Comparison of ENCODE assay signal across 10 cellular contexts in the genomic region with DNA sequence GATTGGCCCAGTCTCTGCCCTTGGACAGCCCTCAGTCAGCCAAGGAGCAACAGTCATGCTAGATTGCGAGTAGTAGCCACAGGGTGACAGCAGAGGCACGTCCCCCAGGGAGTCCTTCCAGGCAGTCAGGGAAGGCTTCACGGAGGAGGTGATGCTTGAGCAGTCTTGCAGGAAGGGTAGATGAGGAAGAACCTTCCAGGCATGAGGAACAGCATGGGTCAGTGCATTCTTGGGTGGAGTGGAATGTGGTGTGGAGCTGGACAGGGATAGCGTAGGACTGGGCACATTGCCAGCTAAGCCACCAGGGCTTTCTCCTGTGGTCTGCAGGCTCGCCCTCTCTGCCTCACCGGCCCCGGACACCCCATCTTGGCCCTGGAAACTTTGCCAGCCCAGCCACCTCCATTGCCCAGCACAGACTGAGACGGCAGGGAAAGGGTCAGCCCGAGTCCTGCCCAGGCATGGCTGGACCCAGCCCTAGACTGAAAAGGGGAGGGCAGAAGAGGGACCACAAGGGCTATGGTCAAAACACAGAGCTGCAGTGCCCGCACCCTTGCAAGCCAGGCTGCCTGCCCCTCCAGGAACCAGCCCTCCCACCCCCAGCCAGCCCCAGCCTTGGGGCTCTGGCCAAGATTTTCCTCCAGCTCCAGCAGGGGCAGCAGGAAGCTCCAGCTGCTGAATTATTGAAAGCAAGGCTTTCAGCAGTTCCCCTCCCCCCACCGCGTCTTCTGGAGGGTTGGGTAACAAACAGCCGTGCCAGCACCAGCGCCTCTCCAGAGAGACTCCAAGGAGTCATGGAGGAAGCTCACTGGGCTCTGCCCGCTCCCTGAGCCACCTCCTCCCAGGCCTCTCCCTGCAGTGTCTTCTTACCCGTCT. TPM values are rescaled to one million over a fixed set of nuclear protein-coding genes. Genes with fewer than 3 reads are reported as not detected.
A peak's percentile ranks its signal among the peaks of the same experiment; 100 is the strongest.
DNase-seq lines count a peak whose midpoint lies in the region; ATAC-seq, FAIRE-seq and TF ChIP-seq lines count a peak whose summit lies in the region.
"Had no signal": no experiment of that assay in that cellular context is flagged by ENCODE, and none has a peak within 500 bp of the region (broad histone marks: within the 10 kb centered on the region; RNA-seq: fewer than 3 reads in every experiment).

No MANE protein-coding gene starts in this region.

- TF ChIP-seq RAD21 in Ishikawa (IDR thresholded peaks at IDR 0.05; ENCODE audit: low read depth) (peak; percentile 65), HepG2 (CRISPR knock-in tag; IDR thresholded peaks at IDR 0.05) (peak; percentile 94)

- FAIRE-seq in HepG2 (lab: Jason Lieb, UNC): no peak

- dilution Hi-C loops in mammary epithelial cell (cut with HindIII; ENCODE audit: low sequenced_read_pairs): loop anchor here (5.0 kb wide), 3 partner anchors 42 to 97 kb away; no protein-coding TSS in a partner anchor

- CTCF ChIA-PET in mammary epithelial cell (lab: Charles Lee; ENCODE audit: low non-redundant PET) (interaction anchor here (0.6 kb wide), 1 partner anchor 15 kb away, joined by 3 read pairs; no protein-coding TSS in a partner anchor), HepG2 (lab: Yijun Ruan, JAX; ENCODE audit: low intra/inter-chr PET ratio, low total read pairs) (interaction anchor here (1.5 to 2.1 kb wide), 2 partner anchors 42 to 94 kb away, joined by 10 to 17 read pairs; no protein-coding TSS in a partner anchor)

- TF ChIP-seq EP300 in Ishikawa (IDR thresholded peaks at IDR 0.05; ENCODE audit: borderline replicate concordance) (no peak), HepG2 (IDR thresholded peaks at IDR 0.05; ENCODE audit: low read depth in 2 of 2, low read length in 2 of 2) (no peak), HepG2 (CRISPR knock-in tag; IDR thresholded peaks at IDR 0.05; ENCODE audit: borderline replicate concordance) (no peak)

- no peaks in the 10 kb centered on the region for H3K36me3 ChIP-seq in BLaER1 treated with 17β-estradiol and CSF1 and Interleukin-3, amounts not matched to agents 10 nM and 100 nM
- H3K36me3 ChIP-seq in mammary epithelial cell (ENCODE audit: insufficient read depth, low read length): no peaks in the 10 kb centered on the region
- no peaks in the 10 kb centered on the region for H3K36me3 ChIP-seq in HepG2 (replicated peaks in 1 of 2; ENCODE audit: control insufficient read depth in 1 of 2, insufficient read depth in 2 of 2, low read length in 2 of 2)
- H3K36me3 ChIP-seq in spleen: no peaks in the 10 kb centered on the region

- H3K4me2 ChIP-seq in BLaER1 treated with 17β-estradiol and CSF1 and Interleukin-3, amounts not matched to agents 10 nM and 100 nM: peak overlapping the region; percentile 21 to 67 (median 39); a peak in 16 of 22 replicates
- no peak overlapping the region for H3K4me2 ChIP-seq in mammary epithelial cell (ENCODE audit: insufficient read depth, low read depth, low read length)
- H3K4me2 ChIP-seq in HepG2 (ENCODE audit: low read depth, low read length): peak overlapping the region; percentile 51

- peaks cover 8 to 50% (median 36%) of the 10 kb centered on the region in 11 experiments; a peak in 16 of 22 replicates for H3K27me3 ChIP-seq in BLaER1 treated with 17β-estradiol and CSF1 and Interleukin-3, amounts not matched to agents 10 nM and 100 nM
- no peaks in the 10 kb centered on the region for H3K27me3 ChIP-seq in mammary epithelial cell (ENCODE audit: insufficient read depth, low read length)
- H3K27me3 ChIP-seq in HepG2 (ENCODE audit: control insufficient read depth in 1 of 2, insufficient read depth in 2 of 2, low read length in 2 of 2): peaks cover 0 to 17% of the 10 kb centered on the region in 2 experiments; a peak in 2 of 5 replicates
- H3K27me3 ChIP-seq in spleen (replicated peaks in 1 of 7): peaks cover 0 to 83% (median 10%) of the 10 kb centered on the region in 7 donors

- peaks cover 0 to 17% (median 0%) of the 10 kb centered on the region in 11 experiments; a peak in 4 of 22 replicates for H4K20me1 ChIP-seq in BLaER1 treated with 17β-estradiol and CSF1 and Interleukin-3, amounts not matched to agents 10 nM and 100 nM
- H4K20me1 ChIP-seq in mammary epithelial cell (ENCODE audit: insufficient read depth, low read length) (no peaks in the 10 kb centered on the region), HepG2 (ENCODE audit: insufficient read depth, low read length) (no peaks in the 10 kb centered on the region)

- TF ChIP-seq POLR2A in HepG2 (IDR thresholded peaks at IDR 0.05; ENCODE audit: insufficient read depth in 1 of 2, low read depth in 2 of 2, low read length in 2 of 2): no peak
- no peak for TF ChIP-seq POLR2A in spleen (IDR thresholded peaks at IDR 0.05)

- H3K79me2 ChIP-seq in mammary epithelial cell (ENCODE audit: insufficient read depth, low read length): no peaks in the 10 kb centered on the region
- H3K79me2 ChIP-seq in HepG2 (ENCODE audit: insufficient read depth, low read length): no peaks in the 10 kb centered on the region

- BruUV-seq in mammary epithelial cell (replicated peaks; lab: Mats Ljungman, UMichigan) (no TSS peak), HepG2 (replicated peaks; lab: Mats Ljungman, UMichigan) (no TSS peak)

- POLR2A ChIA-PET in HepG2 (lab: Yijun Ruan, JAX): interaction anchor here (0.7 kb wide), 1 partner anchor 77 kb away, joined by 3 read pairs; no protein-coding TSS in a partner anchor

- no peak overlapping the region for H3K4me3 ChIP-seq in BLaER1 treated with 17β-estradiol and CSF1 and Interleukin-3, amounts not matched to agents 10 nM and 100 nM
- H3K4me3 ChIP-seq in mammary epithelial cell (replicated peaks in 1 of 3; ENCODE audit: insufficient read depth in 1 of 3, low read depth in 2 of 3, low read length in 3 of 3) (no peak overlapping the region), HepG2 (replicated peaks in 1 of 3; ENCODE audit: insufficient read depth in 1 of 3, low read depth in 2 of 3, low read length in 3 of 3) (peak overlapping the region in 1 of 3 experiments; percentile 24; a peak in 1 of 6 replicates), spleen (no peak overlapping the region)

- no peak overlapping the region for H3K27ac ChIP-seq in BLaER1 treated with 17β-estradiol and CSF1 and Interleukin-3, amounts not matched to agents 10 nM and 100 nM
- no peak overlapping the region for H3K27ac ChIP-seq in mammary epithelial cell (ENCODE audit: insufficient read depth, low read depth, low read length)
- no peak overlapping the region for H3K27ac ChIP-seq in HepG2 (ENCODE audit: extremely low read length, insufficient read depth, low read length)
- H3K27ac ChIP-seq in spleen: no peak overlapping the region

- in situ Hi-C loops in mammary epithelial cell (cut with MboI; ENCODE audit: low sequenced_read_pairs in 2 of 2): no loop called here
- in situ Hi-C loops in HepG2 (cut with HindIII; ENCODE audit: extremely low pct_ligation_motif_present, low pct_unique_long_range_greater_than_20kb): no loop called here

- H2AFZ ChIP-seq in mammary epithelial cell (ENCODE audit: low read depth, low read length) (no peak overlapping the region), HepG2 (ENCODE audit: low read length) (no peak overlapping the region)

- TF ChIP-seq CTCF in mammary epithelial cell (conservative IDR thresholded peaks at IDR 0.05 in 1 of 2, IDR thresholded peaks at IDR 0.05 in 1 of 2; ENCODE audit: extremely low read depth in 1 of 2, insufficient read depth in 1 of 2, low read depth in 1 of 2, low read length in 2 of 2) (peak in 1 of 2 donors; percentile 7), HepG2 (CRISPR knock-in tag; IDR thresholded peaks at IDR 0.05) (peak; percentile 95), spleen (IDR thresholded peaks at IDR 0.05 in 8 of 11, conservative IDR thresholded peaks at IDR 0.05 in 3 of 11) (no peak)

- H3K9me3 ChIP-seq in BLaER1 treated with 17β-estradiol and CSF1 and Interleukin-3, amounts not matched to agents 10 nM and 100 nM (replicated peaks in 1 of 11): no peaks in the 10 kb centered on the region
- no peaks in the 10 kb centered on the region for H3K9me3 ChIP-seq in mammary epithelial cell (replicated peaks; ENCODE audit: insufficient read depth, low read length)
- no peaks in the 10 kb centered on the region for H3K9me3 ChIP-seq in HepG2 (ENCODE audit: low read length)
- H3K9me3 ChIP-seq in spleen: no peaks in the 10 kb centered on the region

- ATAC-seq in HepG2: peak; percentile 89
- ATAC-seq in GM19023 (IDR thresholded peaks at IDR 0.05; ENCODE audit: unreplicated experiment): no peak

- DNase-seq in mammary epithelial cell (peak; percentile 24), HepG2 (ENCODE audit: low spot score) (peak; percentile 49), spleen (no peak), mucosa of gallbladder (ENCODE audit: low spot score) (no peak), DMS53 (lab: John Stamatoyannopoulos, UW) (no peak)
- DNase-seq: SHP77 had no signal

- intact Hi-C loops in mammary epithelial cell (cut with micrococcal nuclease) (loop anchor here (2.0 to 5.0 kb wide), 2 partner anchors 42 to 94 kb away; no protein-coding TSS in a partner anchor), HepG2 (cut with micrococcal nuclease; ENCODE audit: unreplicated experiment) (loop anchor here (1.0 kb wide), 2 partner anchors 42 to 43 kb away; no protein-coding TSS in a partner anchor), spleen (cut with DNase I; ENCODE audit: low total_unique reads) (no loop called here)

- 16% methylated on average over 9 of the region's 16 CpGs for WGBS in mammary epithelial cell (ENCODE audit: low coverage, missing lambda C conversion rate)
- 2% methylated on average over 9 of the region's 16 CpGs for WGBS in HepG2 (ENCODE audit: low lambda C conversion rate)
- WGBS in spleen, 5 donors: 25 to 38% (median 32%) methylated on average over 12 to 16 of the region's 16 CpGs

- H3K9ac ChIP-seq in BLaER1 treated with 17β-estradiol and CSF1 and Interleukin-3, amounts not matched to agents 10 nM and 100 nM: no peak overlapping the region
- H3K9ac ChIP-seq in mammary epithelial cell (ENCODE audit: insufficient read depth, low read length): no peak overlapping the region
- H3K9ac ChIP-seq in HepG2 (ENCODE audit: insufficient read depth, low read depth, low read length): no peak overlapping the region

- H3K4me1 ChIP-seq in BLaER1 treated with 17β-estradiol and CSF1 and Interleukin-3, amounts not matched to agents 10 nM and 100 nM: peaks cover 8 to 13% (median 11%) of the 10 kb centered on the region in 10 experiments; a peak in 19 of 20 replicates
- H3K4me1 ChIP-seq in mammary epithelial cell (ENCODE audit: insufficient read depth, low read length) (peaks cover 6% of the 10 kb centered on the region), HepG2 (ENCODE audit: insufficient read depth, low read length) (peaks cover 10% of the 10 kb centered on the region; the same call in 1 of the 2 replicates), spleen (no peaks in the 10 kb centered on the region)

RNA-seq across cellular contexts. Expression of gene SRRM3, which starts 18.7 kb away (rescaled TPM):
- total RNA-seq in mammary epithelial cell: 1 to 10 TPM in 1 of 2 donors, under 1 TPM in 1; 0.17 to 1.3 TPM
- polyA plus RNA-seq in mammary epithelial cell: 0.36 TPM
- 0.98 TPM for polyA minus RNA-seq in mammary epithelial cell
- 0.11 and 0.13 TPM in 2 replicates for total RNA-seq in HepG2 (2016; rRNA removed; fragmentation: Illumina TruSeq; extraction: Trizol)
- 0.09 TPM in 1 of 2 replicates, not detected in the other for total RNA-seq in HepG2 (2016; cell fraction: cytosol; rRNA removed; fragmentation: Illumina TruSeq; extraction: Trizol; ENCODE audit: low read depth)
- 0.09 and 0.24 TPM in 2 replicates for total RNA-seq in HepG2 (2016; cell fraction: insoluble cytoplasmic fraction; rRNA removed; fragmentation: Illumina TruSeq; extraction: Trizol)
- 0.06 and 0.10 TPM in 2 replicates for total RNA-seq in HepG2 (2016; cell fraction: membrane; rRNA removed; fragmentation: Illumina TruSeq; extraction: Trizol)
- total RNA-seq in HepG2 (2016; cell fraction: nucleus; rRNA removed; fragmentation: Illumina TruSeq; extraction: Trizol): 0.22 and 0.47 TPM in 2 replicates
- 0.54 and 0.59 TPM in 2 replicates for polyA plus RNA-seq in HepG2 (2011; rRNA removed)
- 0.09 and 0.23 TPM in 2 replicates for polyA plus RNA-seq in HepG2 (2011; cell fraction: cytosol; rRNA removed)
- 1.7 and 2.2 TPM in 2 replicates for polyA plus RNA-seq in HepG2 (2011; cell fraction: nucleus; rRNA removed)
- polyA plus RNA-seq in HepG2 (2012): 0.71 and 0.80 TPM in 2 replicates
- polyA plus RNA-seq in HepG2 (2016; cell fraction: cytosol; fragmentation: Illumina TruSeq; extraction: Trizol; ENCODE audit: low read depth): not detected in 2 replicates
- polyA plus RNA-seq in HepG2 (2016; cell fraction: insoluble cytoplasmic fraction; fragmentation: Illumina TruSeq; extraction: Trizol; ENCODE audit: low read depth): 0.21 and 0.25 TPM in 2 replicates
- 0.11 TPM in 1 of 2 replicates, not detected in the other for polyA plus RNA-seq in HepG2 (2016; cell fraction: membrane; fragmentation: Illumina TruSeq; extraction: Trizol; ENCODE audit: low read depth)
- polyA plus RNA-seq in HepG2 (2016; cell fraction: nucleus; fragmentation: Illumina TruSeq; extraction: Trizol; ENCODE audit: insufficient read depth, low read depth): 1.1 and 1.3 TPM in 2 replicates
- polyA minus RNA-seq in HepG2 (2011; rRNA and poly(A)+ RNA removed; ENCODE audit: low replicate concordance): 0.12 and 1.4 TPM in 2 replicates
- polyA minus RNA-seq in HepG2 (2011; cell fraction: cytosol; rRNA and poly(A)+ RNA removed): 0.30 TPM in 1 of 2 replicates, not detected in the other
- polyA minus RNA-seq in HepG2 (2011; cell fraction: nucleus; rRNA and poly(A)+ RNA removed): 0.26 and 0.37 TPM in 2 replicates
- total RNA-seq in spleen: 1 to 10 TPM in 2 of 7 donors, under 1 TPM in 4, not detected in 1; 0.23 to 1.2 (median 0.76) TPM
- 1 to 10 TPM in 1 of 3 donors, under 1 TPM in 2; 0.93 to 1.6 (median 0.96) TPM for polyA plus RNA-seq in spleen
- total RNA-seq in mucosa of gallbladder: 1.6 TPM
- total RNA-seq: mononuclear cell had no signal

Comparison
In these comparisons a context has a peak if more than half of its experiments do, and no peak if none do; other contexts are left out.
1. DNase-seq: peak in mammary epithelial cell (single experiment) and HepG2 (single experiment); none in spleen (single experiment), mucosa of gallbladder (single experiment) and DMS53 (single experiment).